In genomic region chr10:61606971-61607907, GRCh38 we compare ENCODE assay signal across 11 cellular contexts. TPM values are rescaled to one million over a fixed set of nuclear protein-coding genes. Genes with fewer than 3 reads are reported as not detected.
DNase-seq lines count a peak whose midpoint lies in the region; ATAC-seq, FAIRE-seq and TF ChIP-seq lines count a peak whose summit lies in the region.
"Had no signal": no experiment of that assay in that cellular context is flagged by ENCODE, and none has a peak within 500 bp of the region (broad histone marks: within the 10 kb centered on the region; RNA-seq: fewer than 3 reads in every experiment).

No MANE protein-coding gene starts in this region.

- 56 to 66% methylated on average over 5 of the region's 5 CpGs for WGBS in GM23248 (ENCODE audit: low coverage in 1 of 2, low lambda C conversion rate in 2 of 2, missing lambda C conversion rate in 2 of 2), 2 experiments
- 73% methylated on average over 5 of the region's 5 CpGs for WGBS in hepatocyte (ENCODE audit: low lambda C conversion rate, missing lambda C conversion rate)
- 61 to 67% methylated on average over 5 of the region's 5 CpGs for WGBS in pancreas, 2 donors

- H3K9me2 ChIP-seq in GM23248 (ENCODE audit: insufficient read depth) = no peaks in the 10 kb centered on the region; the same call in 1 of the 2 replicates
- no peaks in the 10 kb centered on the region for H3K9me2 ChIP-seq in hepatocyte (replicated peaks; ENCODE audit: insufficient read depth)

- DNase-seq in AG09319 (ENCODE audit: extremely low read depth, low read depth) (no peak), GM23248 (peak; percentile 47), RWPE1 (ENCODE audit: low spot score) (peak; percentile 28), hepatocyte (ENCODE audit: low spot score) (peak; percentile 14), T-helper 2 cell (no peak), pancreas (no peak), germinal center (ENCODE audit: low spot score) (no peak)
- DNase-seq: naive B cell, NCI-H187, uterus had no signal

- H3K4me1 ChIP-seq in GM23248 (ENCODE audit: insufficient read depth) = 0 out of 2 replicates have a peak, but pooled peaks cover 7% of the 10 kb centered on the region
- H3K4me1 ChIP-seq in hepatocyte (ENCODE audit: insufficient read depth) = peaks cover 5% of the 10 kb centered on the region
- H3K4me1 ChIP-seq in pancreas = no peaks in the 10 kb centered on the region

- no peak overlapping the region for H3K4me3 ChIP-seq in GM23248
- no peak overlapping the region for H3K4me3 ChIP-seq in hepatocyte
- no peak overlapping the region for H3K4me3 ChIP-seq in pancreas
- H3K4me3 ChIP-seq: uterus had no signal

- H3K27me3 ChIP-seq in GM23248 (replicated peaks; ENCODE audit: insufficient read depth) = no peaks in the 10 kb centered on the region
- H3K27me3 ChIP-seq in hepatocyte = no peaks in the 10 kb centered on the region
- H3K27me3 ChIP-seq in pancreas = no peaks in the 10 kb centered on the region
- H3K27me3 ChIP-seq: uterus had no signal

- peak; percentile 29 for TF ChIP-seq CTCF in AG09319 (IDR thresholded peaks at IDR 0.05; ENCODE audit: low read depth, low read length)
- peak; percentile 61 for TF ChIP-seq CTCF in RWPE1 (conservative IDR thresholded peaks at IDR 0.05; ENCODE audit: low read depth)
- TF ChIP-seq CTCF in hepatocyte (IDR thresholded peaks at IDR 0.05; ENCODE audit: poor library complexity) = peak; percentile 43
- TF ChIP-seq CTCF in pancreas (IDR thresholded peaks at IDR 0.05) = peak in 1 of 4 donors; percentile 32

- intact Hi-C loops in pancreas (cut with DNase I) = no loop called here

- H3K4me2 ChIP-seq in GM23248 (ENCODE audit: unreplicated experiment) (no peak overlapping the region), hepatocyte (no peak overlapping the region)

- CTCF ChIA-PET in RWPE1 (lab: Yijun Ruan, JAX) = interaction anchor here (0.5 to 1.1 kb wide), 5 partner anchors 98 to 593 kb away, joined by 3 to 4 read pairs (median 3); no protein-coding TSS in a partner anchor

- H3K27ac ChIP-seq in GM23248 (no peak overlapping the region), RWPE1 (no peak overlapping the region), hepatocyte (no peak overlapping the region), pancreas (no peak overlapping the region)
- H3K27ac ChIP-seq: uterus had no signal

- in situ Hi-C loops in GM23248 (cut with MboI) = no loop called here

- H3K36me3 ChIP-seq in GM23248 (ENCODE audit: low read depth) (no peaks in the 10 kb centered on the region), hepatocyte (replicated peaks; ENCODE audit: insufficient read depth, low read depth) (no peaks in the 10 kb centered on the region), pancreas (no peaks in the 10 kb centered on the region)
- H3K36me3 ChIP-seq: uterus had no signal

- no peak overlapping the region for H3K9ac ChIP-seq in GM23248

- H3F3A ChIP-seq in GM23248 (ENCODE audit: insufficient read depth) = no peaks in the 10 kb centered on the region

- H4K20me1 ChIP-seq in GM23248 (ENCODE audit: insufficient read depth) (no peaks in the 10 kb centered on the region), hepatocyte (ENCODE audit: insufficient read depth, poor library complexity, severe bottlenecking) (no peaks in the 10 kb centered on the region)

- no peak for FAIRE-seq in pancreas (lab: Jason Lieb, UNC)

- H2AFZ ChIP-seq in GM23248 (no peak overlapping the region), hepatocyte (no peak overlapping the region)

- no peak for ATAC-seq in HG03025 (IDR thresholded peaks at IDR 0.05; ENCODE audit: low FRiP score, unreplicated experiment)
- no peak for ATAC-seq in pancreas

- POLR2A ChIA-PET in RWPE1 (lab: Yijun Ruan, JAX; ENCODE audit: low non-redundant PET) = no interaction called here

- no peaks in the 10 kb centered on the region for H3K9me3 ChIP-seq in GM23248 (ENCODE audit: low read depth)
- no peaks in the 10 kb centered on the region for H3K9me3 ChIP-seq in hepatocyte (ENCODE audit: low read depth)
- no peaks in the 10 kb centered on the region for H3K9me3 ChIP-seq in pancreas
- H3K9me3 ChIP-seq: uterus had no signal

- H3K79me2 ChIP-seq in GM23248 (ENCODE audit: insufficient read depth) (no peaks in the 10 kb centered on the region), hepatocyte (no peaks in the 10 kb centered on the region)

RNA-seq across cellular contexts. Expression of gene CABCOCO1, which starts 55.5 kb away (rescaled TPM):
- total RNA-seq in GM23248 (2014; rRNA removed; shearing (Covaris generic)) = 0.22 and 0.25 TPM in 2 replicates
- polyA plus RNA-seq in GM23248 (2016; fragmentation: Nextera tagmentation; extraction: Ambion mirVana) (1.1 and 1.2 TPM in 2 replicates), hepatocyte (0.33 and 1.4 TPM in 2 replicates), pancreas (1 to 10 TPM in 1 of 2 donors, under 1 TPM in 1; 0.23 to 2.7 TPM)
- total RNA-seq in hepatocyte (0.36 and 1.6 TPM in 2 replicates), pancreas (under 1 TPM in 2 of 6 donors, not detected in 4; 0.19 to 0.40 TPM)

Comparison
In these comparisons a context has a peak if more than half of its experiments do, and no peak if none do; other contexts are left out.
1. DNase-seq: peak in GM23248 (single experiment), RWPE1 (single experiment) and hepatocyte (single experiment); none in AG09319 (single experiment), T-helper 2 cell (0 of 5), pancreas (0 of 6) and germinal center (single experiment).